11 cellular contexts compared by ENCODE assay signal in genomic region chr4:3783691-3784306, GRCh38. TPM values are rescaled to one million over a fixed set of nuclear protein-coding genes. Genes with fewer than 3 reads are reported as not detected.
A peak's percentile ranks its signal among the peaks of the same experiment; 100 is the strongest.
DNase-seq lines count a peak whose midpoint lies in the region; ATAC-seq and TF ChIP-seq lines count a peak whose summit lies in the region.
"Had no signal": no experiment of that assay in that cellular context is flagged by ENCODE, and none has a peak within 500 bp of the region (broad histone marks: within the 10 kb centered on the region; RNA-seq: fewer than 3 reads in every experiment).

No MANE protein-coding gene starts in this region.

- intact Hi-C loops in mucosa of descending colon (cut with DNase I, micrococcal nuclease) = no loop called here

- no peaks in the 10 kb centered on the region for H3K79me2 ChIP-seq in GM23338 (replicated peaks; ENCODE audit: insufficient read depth)

- no peak overlapping the region for H3K4me2 ChIP-seq in GM23338

- H4K20me1 ChIP-seq in GM23338 (replicated peaks; ENCODE audit: insufficient read depth) = no peaks in the 10 kb centered on the region

- H3K27me3 Mint-ChIP-seq in GM23338 (ENCODE audit: insufficient read depth, low read depth, poor library complexity) = peaks cover 7% of the 10 kb centered on the region
- H3K27me3 Mint-ChIP-seq in chondrocyte (ENCODE audit: low read depth) = peaks cover 17% of the 10 kb centered on the region

- no peaks in the 10 kb centered on the region for H3K36me3 ChIP-seq in GM23338 (ENCODE audit: insufficient read depth)
- H3K36me3 ChIP-seq in mucosa of descending colon (ENCODE audit: low read depth) = no peaks in the 10 kb centered on the region

- H3K4me1 Mint-ChIP-seq in GM23338 (peaks cover 8% of the 10 kb centered on the region; the same call in 2 of the 3 replicates), chondrocyte (ENCODE audit: low read depth) (no peaks in the 10 kb centered on the region)

- peak; percentile 18 for DNase-seq in CD1c-positive myeloid dendritic cell (ENCODE audit: extremely low spot score)
- peak; percentile 80 for DNase-seq in GM23338 (ENCODE audit: low spot score)
- no peak for DNase-seq in chondrocyte (ENCODE audit: low spot score)
- DNase-seq in mucosa of descending colon = peak in 1 of 3 donors; percentile 14
- no peak for DNase-seq in NCI-H1105 treated with DMSO at 0.1 percent for 48 hours (lab: John Stamatoyannopoulos, UW)
- DNase-seq: activated gamma-delta T cell treated with Interleukin-2 at 50 U/mL for 16 hours had no signal

- H3K4me3 Mint-ChIP-seq in GM23338 (no peak overlapping the region), chondrocyte (ENCODE audit: unreplicated experiment) (no peak overlapping the region)

- H2AFZ ChIP-seq in GM23338 = no peak overlapping the region

- H3K9me3 ChIP-seq in mucosa of descending colon = no peaks in the 10 kb centered on the region

- peak; percentile 52 to 76 for TF ChIP-seq CTCF in GM23338 (conservative IDR thresholded peaks at IDR 0.05; ENCODE audit: low read depth in 2 of 2)
- peak; percentile 66 for TF ChIP-seq CTCF in chondrocyte (IDR thresholded peaks at IDR 0.05)
- no peak for TF ChIP-seq CTCF in mucosa of descending colon (IDR thresholded peaks at IDR 0.05)

- H3K27ac ChIP-seq in GM23338 (ENCODE audit: low read depth) = no peak overlapping the region
- H3K27ac ChIP-seq: epithelial cell of prostate had no signal

- no peaks in the 10 kb centered on the region for H3F3A ChIP-seq in GM23338 (replicated peaks; ENCODE audit: low read depth)

- H3K4me1 ChIP-seq in GM23338 (ENCODE audit: insufficient read depth) (peaks cover 5% of the 10 kb centered on the region; the same call in 1 of the 2 replicates), mucosa of descending colon (ENCODE audit: low read depth) (no peaks in the 10 kb centered on the region)

- ATAC-seq in GM23338 (peak; percentile 86), mucosa of descending colon (peak; percentile 27), HG03108 (IDR thresholded peaks at IDR 0.05; ENCODE audit: unreplicated experiment) (no peak), HG02970 (IDR thresholded peaks at IDR 0.05; ENCODE audit: low FRiP score, unreplicated experiment) (no peak), HG03439 (IDR thresholded peaks at IDR 0.05; ENCODE audit: unreplicated experiment) (no peak)

- H3K36me3 Mint-ChIP-seq in GM23338 (ENCODE audit: low read depth) (0 out of 3 replicates have a peak, but pooled peaks cover 4% of the 10 kb centered on the region), chondrocyte (ENCODE audit: low read depth) (no peaks in the 10 kb centered on the region)

- H3K27ac Mint-ChIP-seq in GM23338 = no peak overlapping the region
- no peak overlapping the region for H3K27ac Mint-ChIP-seq in chondrocyte (ENCODE audit: unreplicated experiment)

- no peaks in the 10 kb centered on the region for H3K27me3 ChIP-seq in GM23338 (ENCODE audit: insufficient read depth)

- no peak overlapping the region for H3K4me3 ChIP-seq in GM23338
- H3K4me3 ChIP-seq in mucosa of descending colon = no peak overlapping the region

- H3K9me3 Mint-ChIP-seq in GM23338 = peaks cover 6% of the 10 kb centered on the region; the same call in 2 of the 3 replicates
- H3K9me3 Mint-ChIP-seq in chondrocyte (ENCODE audit: low read depth) = no peaks in the 10 kb centered on the region

- H3K9me2 ChIP-seq in GM23338 (ENCODE audit: insufficient read depth) = no peaks in the 10 kb centered on the region

TF ChIP-seq in GM23338, 12 proteins besides CTCF, POLR2A, EP300 and RAD21:
- no peak for TF ChIP-seq POLR2AphosphoS5 (IDR thresholded peaks at IDR 0.05; ENCODE audit: low read depth)
- TF ChIP-seq STAT1 (IDR thresholded peaks at IDR 0.05; ENCODE audit: unreplicated experiment) = no peak
- no peak for TF ChIP-seq ZNF331 (CRISPR knock-in tag; IDR thresholded peaks at IDR 0.05; ENCODE audit: low read depth)
- no peak for TF ChIP-seq EZH2phosphoT487 (IDR thresholded peaks at IDR 0.05; ENCODE audit: unreplicated experiment)
- no peak for TF ChIP-seq EZH2 (IDR thresholded peaks at IDR 0.05; ENCODE audit: low read depth, unreplicated experiment)
- TF ChIP-seq CREB1 (CRISPR knock-in tag; IDR thresholded peaks at IDR 0.05; ENCODE audit: low read depth) = no peak
- TF ChIP-seq REST (IDR thresholded peaks at IDR 0.05; ENCODE audit: unreplicated experiment) = no peak
- no peak for TF ChIP-seq JUNB (IDR thresholded peaks at IDR 0.05; ENCODE audit: unreplicated experiment)
- TF ChIP-seq ZNF114 (CRISPR knock-in tag; IDR thresholded peaks at IDR 0.05) = no peak

RNA-seq across cellular contexts. Expression of gene ADRA2C, which starts 17.6 kb away (rescaled TPM):
- total RNA-seq in GM23338 (2014; rRNA removed; shearing (Covaris generic)) = 16.3 and 16.6 TPM in 2 replicates
- 3.0 and 4.1 TPM in 2 replicates for polyA plus RNA-seq in GM23338 (2016; fragmentation: Nextera tagmentation; extraction: Ambion mirVana)
- total RNA-seq in chondrocyte = 0.99 to 1.6 TPM (median 1.5 TPM) in 3 replicates
- total RNA-seq in mucosa of descending colon = 1 to 10 TPM in 2 of 3 donors, under 1 TPM in 1; 0.69 to 2.3 (median 1.4) TPM
- total RNA-seq: T-helper 2 cell treated with Interferon-gamma antibody and Interleukin-4, amounts not matched to agents 100 ng/mL and 5 ng/mL, for 36 hours had no signal

Comparison
In these comparisons a context has a peak if more than half of its experiments do, and no peak if none do; other contexts are left out.
1. DNase-seq: peak in CD1c-positive myeloid dendritic cell (single experiment) and GM23338 (single experiment); none in chondrocyte (single experiment) and NCI-H1105 treated with DMSO at 0.1 percent for 48 hours (single experiment).
2. ATAC-seq: peak in GM23338 (single experiment) and mucosa of descending colon (single experiment); none in HG03108 (single experiment), HG02970 (single experiment) and HG03439 (single experiment).